Comparison of ENCODE assay signal across 20 cellular contexts in the genomic region with DNA sequence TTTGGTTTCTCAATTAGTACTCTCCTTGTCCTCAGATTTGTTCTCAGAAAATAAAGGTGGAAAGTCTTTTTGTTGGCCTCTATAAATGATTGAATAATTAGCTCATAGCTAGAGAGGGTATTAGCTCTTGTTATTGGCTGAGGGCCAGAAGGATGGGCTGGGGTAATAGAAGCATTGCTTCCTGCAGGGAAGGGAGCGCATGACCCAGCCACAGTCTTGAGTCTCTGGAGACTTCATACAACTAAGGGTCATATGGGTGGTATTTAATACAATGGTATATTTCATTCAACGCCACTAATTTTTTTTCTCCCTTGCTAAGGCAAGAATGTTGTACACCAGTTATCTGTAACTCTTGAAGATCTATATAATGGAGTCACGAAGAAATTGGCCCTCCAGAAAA. TPM values are rescaled to one million over a fixed set of nuclear protein-coding genes. Genes with fewer than 3 reads are reported as not detected.
DNase-seq lines count a peak whose midpoint lies in the region; ATAC-seq lines count a peak whose summit lies in the region.
"Had no signal": no experiment of that assay in that cellular context is flagged by ENCODE, and none has a peak within 500 bp of the region (broad histone marks: within the 10 kb centered on the region; RNA-seq: fewer than 3 reads in every experiment).

No MANE protein-coding gene starts in this region.

- no peak overlapping the region for H3K4me3 Mint-ChIP-seq in activated T-cell treated with anti-CD3 and anti-CD28 coated beads, Interleukin-2, amount 50 U/mL, for 24 hours
- no peak overlapping the region for H3K4me3 Mint-ChIP-seq in activated naive CD4-positive, alpha-beta T cell treated with anti-CD3 and anti-CD28 coated beads for 36 hours

- H3K36me3 Mint-ChIP-seq in activated T-cell treated with anti-CD3 and anti-CD28 coated beads, Interleukin-2, amount 50 U/mL, for 24 hours (ENCODE audit: low read depth) = peaks cover 90% of the 10 kb centered on the region
- H3K36me3 Mint-ChIP-seq in activated naive CD4-positive, alpha-beta T cell treated with anti-CD3 and anti-CD28 coated beads for 36 hours (ENCODE audit: low read depth) = peaks cover 15% of the 10 kb centered on the region

- no peak for DNase-seq in activated T-cell treated with anti-CD3 and anti-CD28 coated beads, Interleukin-2, amount 50 U/mL, for 24 hours
- no peak for DNase-seq in activated T-cell treated with anti-CD3 and anti-CD28 coated beads, Interleukin-2, amount 50 U/mL, for 1 hour
- DNase-seq in COR-L47 (lab: John Stamatoyannopoulos, UW) (peak; percentile 7), SK-MEL-5 (ENCODE audit: low read depth, low spot score) (peak; percentile 99), kidney tubule cell (ENCODE audit: low spot score) (peak; percentile 49), globus pallidus (ENCODE audit: low spot score) (no peak)
- no peak for DNase-seq in activated naive CD4-positive, alpha-beta T cell treated with anti-CD3 and anti-CD28 coated beads for 36 hours
- DNase-seq: C1 segment of cervical spinal cord, DMS79 treated with DMSO at 0.1 percent for 48 hours, NCI-H1048, NCI-H146, NCI-H2081, NCI-H2227 treated with DMSO at 0.1 percent for 48 hours, NCI-H510A treated with DMSO at 0.1 percent for 48 hours had no signal

- H3K4me1 Mint-ChIP-seq in activated T-cell treated with anti-CD3 and anti-CD28 coated beads, Interleukin-2, amount 50 U/mL, for 24 hours (ENCODE audit: low read depth) = peaks cover 17% of the 10 kb centered on the region
- peaks cover 16% of the 10 kb centered on the region for H3K4me1 Mint-ChIP-seq in activated naive CD4-positive, alpha-beta T cell treated with anti-CD3 and anti-CD28 coated beads for 36 hours (ENCODE audit: low read depth)

- intact Hi-C loops in activated naive CD4-positive, alpha-beta T cell treated with anti-CD3 and anti-CD28 coated beads for 36 hours (cut with micrococcal nuclease) = no loop called here

- CTCF ChIA-PET in activated naive CD4-positive, alpha-beta T cell treated with anti-CD3 and anti-CD28 coated beads for 36 hours (lab: Charles Lee) = no interaction called here

- no peaks in the 10 kb centered on the region for H3K27me3 Mint-ChIP-seq in activated T-cell treated with anti-CD3 and anti-CD28 coated beads, Interleukin-2, amount 50 U/mL, for 24 hours
- H3K27me3 Mint-ChIP-seq in activated naive CD4-positive, alpha-beta T cell treated with anti-CD3 and anti-CD28 coated beads for 36 hours (ENCODE audit: low read depth) = no peaks in the 10 kb centered on the region

- no peak for ATAC-seq in GM19023 (IDR thresholded peaks at IDR 0.05; ENCODE audit: unreplicated experiment)
- ATAC-seq: Right ventricle myocardium inferior had no signal

- peak overlapping the region; percentile 79 for H3K27ac Mint-ChIP-seq in activated T-cell treated with anti-CD3 and anti-CD28 coated beads, Interleukin-2, amount 50 U/mL, for 24 hours
- no peak overlapping the region for H3K27ac Mint-ChIP-seq in activated naive CD4-positive, alpha-beta T cell treated with anti-CD3 and anti-CD28 coated beads for 36 hours

- H3K9me3 Mint-ChIP-seq in activated T-cell treated with anti-CD3 and anti-CD28 coated beads, Interleukin-2, amount 50 U/mL, for 24 hours = no peaks in the 10 kb centered on the region
- no peaks in the 10 kb centered on the region for H3K9me3 Mint-ChIP-seq in activated naive CD4-positive, alpha-beta T cell treated with anti-CD3 and anti-CD28 coated beads for 36 hours

- in situ Hi-C loops in SK-MEL-5 (cut with HindIII; ENCODE audit: low pct_unique_long_range_greater_than_20kb, low sequenced_read_pairs) = loop anchor here (25.0 kb wide), 1 partner anchor 110 kb away; no protein-coding TSS in a partner anchor

RNA-seq across cellular contexts. Expression of a gene that starts 8.4 kb away (rescaled TPM):
- total RNA-seq in SK-MEL-5 (2014; rRNA removed; shearing (Covaris generic)) = 8.5 and 8.7 TPM in 2 replicates
- polyA plus RNA-seq in SK-MEL-5 (2015; cell fraction: cytosol; rRNA removed) = 9.4 and 10.8 TPM in 2 replicates
- polyA plus RNA-seq in SK-MEL-5 (2015; cell fraction: nucleus; rRNA removed) = 21.6 and 25.9 TPM in 2 replicates
- 10 to 100 TPM; 40.1 to 41.6 TPM for total RNA-seq in activated naive CD4-positive, alpha-beta T cell treated with anti-CD3 and anti-CD28 coated beads for 36 hours
- total RNA-seq: HT1080, OCI-LY7 had no signal

RNA-seq across cellular contexts. Expression of a gene that starts 26.6 kb away (rescaled TPM):
- total RNA-seq in SK-MEL-5 (2014; rRNA removed; shearing (Covaris generic)) = 327 and 343 TPM in 2 replicates
- 295 and 305 TPM in 2 replicates for polyA plus RNA-seq in SK-MEL-5 (2015; cell fraction: cytosol; rRNA removed)
- polyA plus RNA-seq in SK-MEL-5 (2015; cell fraction: nucleus; rRNA removed) = 375 and 468 TPM in 2 replicates
- total RNA-seq in activated naive CD4-positive, alpha-beta T cell treated with anti-CD3 and anti-CD28 coated beads for 36 hours = 10 to 100 TPM; 44.2 to 46.9 TPM

RNA-seq across cellular contexts. Expression of a gene that starts 38.4 kb away (rescaled TPM):
- total RNA-seq in SK-MEL-5 (2014; rRNA removed; shearing (Covaris generic)) = 2.4 and 5.5 TPM in 2 replicates
- 0.17 and 0.24 TPM in 2 replicates for polyA plus RNA-seq in SK-MEL-5 (2015; cell fraction: cytosol; rRNA removed)
- polyA plus RNA-seq in SK-MEL-5 (2015; cell fraction: nucleus; rRNA removed) = 1.3 and 1.5 TPM in 2 replicates
- total RNA-seq in activated naive CD4-positive, alpha-beta T cell treated with anti-CD3 and anti-CD28 coated beads for 36 hours = not detected
- total RNA-seq: M059J; T-helper 1 cell treated with Interleukin-12 subunit alpha and Interleukin-12 subunit beta and Interleukin-4 antibody, amounts not matched to agents 30 ng/mL and 1 ng/mL, for 36 hours had no signal

Comparison
In these comparisons a context has a peak if more than half of its experiments do, and no peak if none do; other contexts are left out.
1. DNase-seq: peak in COR-L47 (single experiment), SK-MEL-5 (single experiment) and kidney tubule cell (single experiment); none in activated T-cell treated with anti-CD3 and anti-CD28 coated beads, Interleukin-2, amount 50 U/mL, for 24 hours (single experiment), activated T-cell treated with anti-CD3 and anti-CD28 coated beads, Interleukin-2, amount 50 U/mL, for 1 hour (single experiment), activated naive CD4-positive, alpha-beta T cell treated with anti-CD3 and anti-CD28 coated beads for 36 hours (single experiment) and globus pallidus (single experiment).